ENCODE assay signal across 22 cellular contexts in the genomic region with DNA sequence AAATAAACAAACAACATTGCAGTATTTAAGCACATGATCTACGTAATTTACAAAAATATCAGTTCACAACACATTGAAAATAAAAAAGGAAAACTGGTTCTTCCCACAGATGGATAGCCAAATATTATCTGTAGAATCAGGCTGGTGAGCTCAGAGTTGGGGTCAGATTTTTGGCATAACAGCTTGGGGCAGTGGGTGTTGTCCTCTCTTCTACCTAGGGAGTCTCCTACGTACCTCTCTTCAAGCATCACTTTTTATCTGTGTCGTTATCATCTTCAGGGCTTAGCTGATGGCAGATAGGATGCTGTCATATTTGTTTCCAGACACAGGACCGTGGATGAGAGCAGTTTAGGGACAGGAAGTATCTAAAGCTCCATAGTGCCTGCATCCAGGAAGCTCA.
"Had no signal": no experiment of that assay in that cellular context is flagged by ENCODE, and none has a peak within 500 bp of the region (broad histone marks: within the 10 kb centered on the region; RNA-seq: fewer than 3 reads in every experiment).

No MANE protein-coding gene starts in this region.

- H3K9me3 ChIP-seq: gastroesophageal sphincter, suprapubic skin had no signal

- H3K27me3 ChIP-seq: brain microvascular endothelial cell, gastroesophageal sphincter had no signal

- H3K27ac ChIP-seq: brain microvascular endothelial cell, gastroesophageal sphincter, SK-N-MC, suprapubic skin had no signal

- DNase-seq: activated CD4-positive, alpha-beta T cell treated with anti-CD3 and anti-CD28 coated beads for 48 hours; activated CD4-positive, CD25-positive, alpha-beta regulatory T cell; activated CD8-positive, alpha-beta memory T cell treated with anti-CD3 and anti-CD28 coated beads for 24 hours; activated naive CD8-positive, alpha-beta T cell treated with anti-CD3 and anti-CD28 coated beads, Interleukin-2, amount 10 ng/mL, durations not matched to agents 7 days and 5 days; anterior cingulate cortex; brain microvascular endothelial cell; effector CD4-positive, alpha-beta T cell; left cardiac atrium; SHP77; stimulated activated CD4-positive, alpha-beta T cell treated with anti-CD3 and anti-CD28 coated beads, Interleukin-4, amount 100 ng/mL, for 1 hour; stimulated activated naive CD8-positive, alpha-beta T cell treated with anti-CD3 and anti-CD28 coated beads, Interleukin-15, amount 100 ng/mL, for 72 hours; T1000 had no signal

- H3K27ac Mint-ChIP-seq: activated naive CD8-positive, alpha-beta T cell treated with anti-CD3 and anti-CD28 coated beads, Interleukin-2, amount 10 ng/mL, durations not matched to agents 7 days and 5 days; activated T-helper 2 cell treated with anti-CD3 and anti-CD28 coated beads, Interferon-gamma antibody, Interleukin-2, Interleukin-4, amounts not matched to agents 10 μg/mL and 5 μg/mL and 100 μg/mL, durations not matched to agents 14 hours and 24 hours and 36 hours; natural killer cell treated with Interleukin-12 subunit alpha and Interleukin-12 subunit beta and Interleukin-15 and Interleukin-18, amount 100 ng/mL, for 72 hours; stimulated activated naive CD8-positive, alpha-beta T cell treated with anti-CD3 and anti-CD28 coated beads, Interleukin-15, amount 100 ng/mL, for 72 hours; type B pancreatic cell had no signal

- H3K4me3 Mint-ChIP-seq: activated naive CD8-positive, alpha-beta T cell treated with anti-CD3 and anti-CD28 coated beads, Interleukin-2, amount 10 ng/mL, durations not matched to agents 7 days and 5 days; natural killer cell treated with Interleukin-12 subunit alpha and Interleukin-12 subunit beta and Interleukin-15 and Interleukin-18, amount 100 ng/mL, for 72 hours; stimulated activated naive CD8-positive, alpha-beta T cell treated with anti-CD3 and anti-CD28 coated beads, Interleukin-15, amount 100 ng/mL, for 72 hours; type B pancreatic cell had no signal

- H3K36me3 ChIP-seq: brain microvascular endothelial cell, gastroesophageal sphincter, suprapubic skin had no signal

- ATAC-seq: esophagus mucosa; gastroesophageal sphincter; natural killer cell treated with Interleukin-12 subunit alpha and Interleukin-12 subunit beta and Interleukin-15 and Interleukin-18, amount 100 ng/mL, for 72 hours; sciatic nerve; stimulated activated naive CD8-positive, alpha-beta T cell treated with anti-CD3 and anti-CD28 coated beads, Interleukin-15, amount 100 ng/mL, for 72 hours had no signal

- H3K36me3 Mint-ChIP-seq: natural killer cell treated with Interleukin-12 subunit alpha and Interleukin-12 subunit beta and Interleukin-15 and Interleukin-18, amount 100 ng/mL, for 72 hours had no signal

- H3K4me3 ChIP-seq: gastroesophageal sphincter, lung, SK-N-MC, smooth muscle cell, suprapubic skin had no signal

- H3K27me3 Mint-ChIP-seq: activated naive CD8-positive, alpha-beta T cell treated with anti-CD3 and anti-CD28 coated beads, Interleukin-2, amount 10 ng/mL, durations not matched to agents 7 days and 5 days; stimulated activated naive CD8-positive, alpha-beta T cell treated with anti-CD3 and anti-CD28 coated beads, Interleukin-15, amount 100 ng/mL, for 72 hours; type B pancreatic cell had no signal
